Comparison of ENCODE assay signal across 8 cellular contexts in the genomic region with DNA sequence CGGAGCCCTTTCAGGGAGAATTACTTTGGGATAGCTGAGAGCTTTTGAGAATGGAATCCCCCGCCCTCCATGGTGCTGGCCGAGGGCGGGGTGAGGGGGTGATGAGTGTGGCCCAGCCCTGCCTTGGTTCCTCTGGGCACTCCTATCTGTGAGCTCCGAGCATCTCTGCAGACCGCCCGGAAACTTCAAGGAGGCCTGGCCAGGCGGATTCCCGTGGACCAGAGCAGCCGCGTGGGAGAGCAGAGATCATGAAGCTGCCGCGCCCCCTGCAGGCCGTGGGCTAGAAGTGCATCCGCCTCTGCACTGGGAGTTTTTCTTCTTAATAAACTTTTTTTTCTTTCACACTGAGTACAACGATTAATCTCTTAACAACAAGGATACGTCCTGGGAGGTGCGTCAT.
DNase-seq lines count a peak whose midpoint lies in the region; ATAC-seq and TF ChIP-seq lines count a peak whose summit lies in the region.

No MANE protein-coding gene starts in this region.

- intact Hi-C loops in PC-9 (cut with micrococcal nuclease; ENCODE audit: unreplicated experiment): no loop called here

- H3K4me3 ChIP-seq in BE2C (ENCODE audit: low read depth, low read length) (no peak overlapping the region), PC-9 (no peak overlapping the region)

- no peak overlapping the region for H3K27ac ChIP-seq in PC-9
- no peak overlapping the region for H3K27ac ChIP-seq in foreskin keratinocyte

- CTCF ChIA-PET in PC-9 (lab: Charles Lee): interaction anchor here (0.6 kb wide), 1 partner anchor 121 kb away, joined by 4 read pairs; no protein-coding TSS in a partner anchor

- ATAC-seq in foreskin keratinocyte: no peak
- no peak for ATAC-seq in HG02885 (IDR thresholded peaks at IDR 0.05; ENCODE audit: poor library complexity, unreplicated experiment)
- no peak for ATAC-seq in HG03571 (IDR thresholded peaks at IDR 0.05; ENCODE audit: unreplicated experiment)
- no peak for ATAC-seq in GM21825 (IDR thresholded peaks at IDR 0.05; ENCODE audit: unreplicated experiment)

- TF ChIP-seq CTCF in BE2C (IDR thresholded peaks at IDR 0.05; ENCODE audit: low read depth, low read length) (peak; percentile 97), PC-9 (conservative IDR thresholded peaks at IDR 0.05) (peak; percentile 78), foreskin keratinocyte (conservative IDR thresholded peaks at IDR 0.05) (peak; percentile 37)

- no peaks in the 10 kb centered on the region for H3F3A ChIP-seq in PC-9 (ENCODE audit: insufficient read depth, low read depth)

- peaks cover 3% of the 10 kb centered on the region; the same call in 1 of the 2 replicates for H3K4me1 ChIP-seq in BE2C
- no peaks in the 10 kb centered on the region for H3K4me1 ChIP-seq in PC-9 (replicated peaks; ENCODE audit: insufficient read depth)
- H3K4me1 ChIP-seq in foreskin keratinocyte: no peaks in the 10 kb centered on the region

- BruUV-seq in PC-9 (replicated peaks; lab: Mats Ljungman, UMichigan): no TSS peak

- H2AFZ ChIP-seq in PC-9: no peak overlapping the region

- H3K27me3 ChIP-seq in BE2C: no peaks in the 10 kb centered on the region
- H3K27me3 ChIP-seq in PC-9 (ENCODE audit: insufficient read depth, low read depth): 0 out of 2 replicates have a peak, but pooled peaks cover 6% of the 10 kb centered on the region
- H3K27me3 ChIP-seq in foreskin keratinocyte: no peaks in the 10 kb centered on the region

- H3K9me2 ChIP-seq in PC-9 (ENCODE audit: insufficient read depth): no peaks in the 10 kb centered on the region

- no peaks in the 10 kb centered on the region for H3K36me3 ChIP-seq in BE2C
- no peaks in the 10 kb centered on the region for H3K36me3 ChIP-seq in PC-9 (ENCODE audit: low read depth)

- H3K79me2 ChIP-seq in PC-9 (ENCODE audit: low read depth): no peaks in the 10 kb centered on the region

- H4K20me1 ChIP-seq in PC-9 (ENCODE audit: insufficient read depth): no peaks in the 10 kb centered on the region

- H3K4me2 ChIP-seq in PC-9: no peak overlapping the region

- peak; percentile 80 for DNase-seq in BE2C
- DNase-seq in GDM1 (lab: John Stamatoyannopoulos, UW): peak; percentile 5
- DNase-seq in PC-9: peak in 1 of 2 experiments; percentile 13
- DNase-seq in foreskin keratinocyte: no peak
- peak; percentile 1 to 2 for DNase-seq in stimulated activated CD8-positive, alpha-beta memory T cell treated with anti-CD3 and anti-CD28 coated beads, Interleukin-15, amount 100 ng/mL, for 48 hours (ENCODE audit: low read depth in 2 of 2)

- POLR2A ChIA-PET in PC-9 (lab: Charles Lee; ENCODE audit: unreplicated experiment): no interaction called here

- no peaks in the 10 kb centered on the region for H3K9me3 ChIP-seq in BE2C
- no peaks in the 10 kb centered on the region for H3K9me3 ChIP-seq in PC-9 (ENCODE audit: insufficient read depth, low read depth)

Comparison
In these comparisons a context has a peak if more than half of its experiments do, and no peak if none do; other contexts are left out.
1. DNase-seq: peak in BE2C (single experiment), GDM1 (single experiment) and stimulated activated CD8-positive, alpha-beta memory T cell treated with anti-CD3 and anti-CD28 coated beads, Interleukin-15, amount 100 ng/mL, for 48 hours (2 of 2); none in foreskin keratinocyte (0 of 2).
2. CTCF ChIP-seq: peak in every context shown above with its lines; median percentile 97 in BE2C; 78 in PC-9; 37 in foreskin keratinocyte.